Comparison of ENCODE assay signal across 31 cellular contexts in the genomic region with DNA sequence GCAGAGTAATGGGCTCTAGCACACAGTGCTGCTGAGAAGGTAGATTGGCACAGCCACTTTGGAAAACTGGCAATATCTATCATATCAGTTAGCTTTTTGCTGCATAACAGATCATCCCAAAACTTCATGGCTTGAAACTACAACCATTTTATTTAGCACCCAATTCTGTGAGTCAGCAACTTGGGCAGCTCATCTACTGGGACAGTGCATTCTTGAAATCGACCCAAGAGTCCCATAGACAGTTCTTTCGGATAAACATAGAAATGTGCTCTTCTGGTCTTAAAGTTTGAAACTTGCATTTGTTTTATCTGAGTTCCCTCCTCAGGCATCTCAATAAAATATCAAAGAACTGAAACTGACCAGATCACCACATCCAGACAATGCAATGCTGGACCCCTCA.
A peak's percentile ranks its signal among the peaks of the same experiment; 100 is the strongest.
DNase-seq lines count a peak whose midpoint lies in the region; ATAC-seq, FAIRE-seq and TF ChIP-seq lines count a peak whose summit lies in the region.
"Had no signal": no experiment of that assay in that cellular context is flagged by ENCODE, and none has a peak within 500 bp of the region (broad histone marks: within the 10 kb centered on the region; RNA-seq: fewer than 3 reads in every experiment).

No MANE protein-coding gene starts in this region.

- no peak overlapping the region for H3K27ac Mint-ChIP-seq in astrocyte (ENCODE audit: unreplicated experiment)
- H3K27ac Mint-ChIP-seq: activated naive CD8-positive, alpha-beta T cell treated with anti-CD3 and anti-CD28 coated beads, Interleukin-2, amount 50 U/mL, for 24 hours; B cell; CD8-positive, alpha-beta memory T cell; memory B cell had no signal

- H4K20me1 ChIP-seq in astrocyte (ENCODE audit: insufficient read depth, low read length), result no peaks in the 10 kb centered on the region

- H2AFZ ChIP-seq in astrocyte (ENCODE audit: low read depth, low read length), result no peak overlapping the region

- H3K9me3 Mint-ChIP-seq in astrocyte (ENCODE audit: unreplicated experiment), result peaks cover 6% of the 10 kb centered on the region

- ATAC-seq in HG02763 (IDR thresholded peaks at IDR 0.05; ENCODE audit: unreplicated experiment) (no peak), GM18873 (IDR thresholded peaks at IDR 0.05; ENCODE audit: low FRiP score, unreplicated experiment) (no peak)
- ATAC-seq: activated naive CD8-positive, alpha-beta T cell treated with anti-CD3 and anti-CD28 coated beads, Interleukin-2, amount 50 U/mL, for 24 hours; esophagus mucosa; left lung; stimulated activated naive CD8-positive, alpha-beta T cell treated with anti-CD3 and anti-CD28 coated beads, Interleukin-15, Interleukin-2, amounts not matched to agents 100 U/mL and 50 U/mL, for 24 hours had no signal

- no peaks in the 10 kb centered on the region for H3K27me3 ChIP-seq in astrocyte (ENCODE audit: insufficient read depth, low read length)
- H3K27me3 ChIP-seq: left lung, testis had no signal

- no peak overlapping the region for H3K27ac ChIP-seq in astrocyte (ENCODE audit: low read depth, low read length)
- H3K27ac ChIP-seq: left lung, SK-N-MC, testis had no signal

- no peaks in the 10 kb centered on the region for H3K79me2 ChIP-seq in astrocyte (ENCODE audit: insufficient read depth, low read length)

- H3K4me3 ChIP-seq in astrocyte (ENCODE audit: insufficient read depth, low read depth, low read length) (no peak overlapping the region), fibroblast of villous mesenchyme (ENCODE audit: low read depth, low read length) (no peak overlapping the region)
- H3K4me3 ChIP-seq: left lung, SK-N-MC, smooth muscle cell, testis had no signal

- TF ChIP-seq POLR2A in H54 (IDR thresholded peaks at IDR 0.05; ENCODE audit: low read depth, low read length), result no peak

- no peaks in the 10 kb centered on the region for H3K4me1 ChIP-seq in astrocyte (ENCODE audit: insufficient read depth, low read length)
- H3K4me1 ChIP-seq: left lung, testis had no signal

- no peak overlapping the region for H3K9ac ChIP-seq in astrocyte (ENCODE audit: low read length)

- no peaks in the 10 kb centered on the region for H3K36me3 ChIP-seq in astrocyte (ENCODE audit: insufficient read depth, low read length)
- H3K36me3 ChIP-seq: left lung had no signal

- no peak for TF ChIP-seq CTCF in astrocyte (IDR thresholded peaks at IDR 0.05; ENCODE audit: insufficient read depth, low read depth, low read length)
- no peak for TF ChIP-seq CTCF in fibroblast of villous mesenchyme (IDR thresholded peaks at IDR 0.05; ENCODE audit: insufficient read depth, low read depth, low read length)

- peak; percentile 55 for FAIRE-seq in H54 (lab: Jason Lieb, UNC)
- peak; percentile 34 for FAIRE-seq in astrocyte (lab: Jason Lieb, UNC)
- FAIRE-seq: TTC549, urothelium cell line had no signal

- no peaks in the 10 kb centered on the region for H3K4me1 Mint-ChIP-seq in astrocyte (ENCODE audit: low read depth, unreplicated experiment)
- H3K4me1 Mint-ChIP-seq: activated naive CD8-positive, alpha-beta T cell treated with anti-CD3 and anti-CD28 coated beads, Interleukin-2, amount 50 U/mL, for 24 hours; B cell; CD8-positive, alpha-beta memory T cell; memory B cell; neural crest cell had no signal

- DNase-seq in AG08396 (ENCODE audit: low spot score) (peak; percentile 23), H54 (ENCODE audit: insufficient read length, low spot score) (no peak), astrocyte (ENCODE audit: low read depth) (peak; percentile 6), fibroblast of villous mesenchyme (ENCODE audit: low read depth) (peak; percentile 40), SW480 (ENCODE audit: low spot score) (no peak), NCI-H2196 (lab: John Stamatoyannopoulos, UW; ENCODE audit: unreplicated experiment) (no peak)
- DNase-seq: activated CD4-positive, alpha-beta T cell treated with anti-CD3 and anti-CD28 coated beads, Interleukin-2, amount 50 U/mL, for 4 hours; activated naive CD4-positive, alpha-beta T cell; activated naive CD8-positive, alpha-beta T cell treated with anti-CD3 and anti-CD28 coated beads, Interleukin-2, amount 50 U/mL, for 24 hours; CD8-positive, alpha-beta memory T cell; cerebellar nuclear complex; DMS 273 treated with DMSO at 0.1 percent for 48 hours; left lung; NCI-H1092 treated with DMSO at 0.1 percent for 48 hours; NCI-H187 treated with DMSO at 0.1 percent for 48 hours; NCI-H2171 treated with DMSO at 0.1 percent for 48 hours; NCI-H524 treated with DMSO at 0.1 percent for 48 hours; OCI-M1; stimulated activated CD4-positive, alpha-beta T cell treated with anti-CD3 and anti-CD28 coated beads, Interleukin-1b, Interleukin-23, amount 100 ng/mL, for 48 hours; stimulated activated naive CD8-positive, alpha-beta T cell treated with anti-CD3 and anti-CD28 coated beads, Interleukin-15, Interleukin-2, amounts not matched to agents 100 U/mL and 50 U/mL, for 24 hours; testis had no signal

- H3K4me2 ChIP-seq in astrocyte (ENCODE audit: low read length), result no peak overlapping the region
- H3K4me2 ChIP-seq: smooth muscle cell had no signal

- peaks cover 5% of the 10 kb centered on the region for H3K9me3 ChIP-seq in astrocyte (ENCODE audit: insufficient read depth, low read depth, low read length)
- H3K9me3 ChIP-seq: testis had no signal

- H3K4me3 Mint-ChIP-seq in astrocyte (ENCODE audit: unreplicated experiment), result no peak overlapping the region
- H3K4me3 Mint-ChIP-seq: activated naive CD8-positive, alpha-beta T cell treated with anti-CD3 and anti-CD28 coated beads, Interleukin-2, amount 50 U/mL, for 24 hours; B cell; CD8-positive, alpha-beta memory T cell; memory B cell; neural crest cell had no signal

- H3K27me3 Mint-ChIP-seq in astrocyte (ENCODE audit: low read depth, unreplicated experiment), result no peaks in the 10 kb centered on the region
- H3K27me3 Mint-ChIP-seq: activated naive CD8-positive, alpha-beta T cell treated with anti-CD3 and anti-CD28 coated beads, Interleukin-2, amount 50 U/mL, for 24 hours; memory B cell had no signal

- H3K36me3 Mint-ChIP-seq in astrocyte (ENCODE audit: low read depth, unreplicated experiment), result peaks cover 3% of the 10 kb centered on the region
- H3K36me3 Mint-ChIP-seq: memory B cell had no signal

Comparison
In these comparisons a context has a peak if more than half of its experiments do, and no peak if none do; other contexts are left out.
1. DNase-seq: peak in AG08396 (single experiment), astrocyte (single experiment) and fibroblast of villous mesenchyme (single experiment); none in H54 (single experiment), SW480 (single experiment) and NCI-H2196 (single experiment).